In the genomic region with DNA sequence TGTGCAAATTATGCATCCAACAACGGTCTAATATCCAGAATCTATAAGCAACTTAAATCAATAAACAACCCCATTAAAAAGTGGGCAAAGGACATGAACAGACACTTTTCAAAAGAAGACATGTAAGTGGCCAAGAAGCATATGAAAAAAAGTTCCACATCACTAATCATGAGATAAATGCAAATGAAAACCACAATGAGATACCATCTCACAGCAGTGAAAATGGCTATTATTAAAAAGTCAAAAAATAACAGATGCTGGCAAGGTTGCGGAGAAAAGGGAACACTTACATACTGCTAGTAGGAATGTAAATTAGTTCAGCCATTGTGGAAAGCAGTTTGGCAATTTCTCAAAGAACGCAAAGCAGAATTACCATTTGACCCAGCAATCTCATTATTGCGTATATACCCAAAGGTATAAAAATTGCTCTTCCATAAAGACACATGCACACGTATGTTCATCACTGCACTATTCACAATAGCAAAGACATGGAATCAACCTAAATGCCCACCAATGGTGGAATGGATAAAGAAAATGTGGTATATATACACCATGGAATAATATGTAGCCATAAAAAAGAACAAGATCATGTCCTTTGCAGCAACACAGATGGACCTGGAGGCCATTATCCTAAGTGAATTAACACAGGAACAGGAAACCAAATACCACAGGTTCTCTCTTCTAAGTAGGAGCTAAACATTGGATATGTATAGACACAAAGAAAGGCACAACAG, we compare ENCODE assay signal across 7 cellular contexts. TPM values are rescaled to one million over a fixed set of nuclear protein-coding genes. Genes with fewer than 3 reads are reported as not detected.
DNase-seq lines count a peak whose midpoint lies in the region; ATAC-seq, FAIRE-seq and TF ChIP-seq lines count a peak whose summit lies in the region.
"Not testable (repeated sequence)": the region's sequence is repeated elsewhere in the genome, so short reads cannot be mapped to it uniquely, and the experiment has no call there.

No MANE protein-coding gene starts in this region.

- not testable (repeated sequence) for H3K36me3 Mint-ChIP-seq in natural killer cell

- not testable (repeated sequence) for H3K9me3 Mint-ChIP-seq in natural killer cell

- not testable (repeated sequence) for H2AFZ ChIP-seq in SU-DHL-6 (ENCODE audit: low read depth, low read length, severe bottlenecking); K562 (ENCODE audit: low read depth, low read length)

- TF ChIP-seq EP300 in K562 (IDR thresholded peaks at IDR 0.05; ENCODE audit: low read length) = not testable (repeated sequence)

- CTCF ChIA-PET in HEK293 (lab: Yijun Ruan, JAX) = interaction anchor here (0.5 to 1.5 kb wide), 3 partner anchors 26 to 91 kb away, joined by 3 to 8 read pairs (median 5); a partner anchor contains a TSS
- CTCF ChIA-PET in K562 (lab: Yijun Ruan, JAX; ENCODE audit: low intra/inter-chr PET ratio) = not testable (repeated sequence)

- H3K9me3 ChIP-seq in HEK293 (ENCODE audit: control insufficient read depth, insufficient read depth, low read depth, low read length); K562 (replicated peaks; ENCODE audit: control insufficient read depth, insufficient read depth, low read depth, low read length): not testable (repeated sequence)
- peaks cover 44% of the 10 kb centered on the region; the same call in 1 of the 2 replicates for H3K9me3 ChIP-seq in SU-DHL-6 (ENCODE audit: insufficient read depth, low read length)

- H3K79me2 ChIP-seq in SU-DHL-6 (ENCODE audit: insufficient read depth, low read length) (peaks cover 92% of the 10 kb centered on the region), K562 (ENCODE audit: control insufficient read depth, insufficient read depth, low read length) (peaks cover 97% of the 10 kb centered on the region)

- ATAC-seq in K562, natural killer cell: not testable (repeated sequence)

- intact Hi-C loops in K562 (cut with micrococcal nuclease); natural killer cell (cut with micrococcal nuclease): not testable (repeated sequence)

- H3K4me3 Mint-ChIP-seq in natural killer cell = not testable (repeated sequence)

- not testable (repeated sequence) for H3K4me1 ChIP-seq in HEK293 (ENCODE audit: control insufficient read depth, insufficient read depth, low read length); K562 (replicated peaks in 1 of 2; ENCODE audit: control insufficient read depth in 2 of 2, insufficient read depth in 2 of 2, low read length in 2 of 2)

- not testable (repeated sequence) for H3K9me1 ChIP-seq in K562 (ENCODE audit: control insufficient read depth, insufficient read depth, low read length)

- DNase-seq in Caki2 (ENCODE audit: low read depth) (peak; percentile 90), NCI-H526 (lab: John Stamatoyannopoulos, UW) (peak; percentile 16 to 38), fibroblast of pulmonary artery (ENCODE audit: low read depth) (peak; percentile 39)
- not testable (repeated sequence) for DNase-seq in K562 (ENCODE audit: extremely low read depth in 1 of 4, low spot score in 3 of 4); natural killer cell

- H3K9ac ChIP-seq in SU-DHL-6 (ENCODE audit: low read length) = peak overlapping the region; percentile 8
- not testable (repeated sequence) for H3K9ac ChIP-seq in K562 (ENCODE audit: insufficient read depth in 1 of 2, low read depth in 2 of 2, low read length in 2 of 2)

- in situ Hi-C loops in Caki2 (cut with HindIII; ENCODE audit: low pct_unique_long_range_greater_than_20kb, low sequenced_read_pairs); K562 (cut with MboI): not testable (repeated sequence)

- H3K4me1 Mint-ChIP-seq in natural killer cell = peaks cover 63 to 68% of the 10 kb centered on the region in 2 donors

- H3K9me2 ChIP-seq in SU-DHL-6 (replicated peaks; ENCODE audit: insufficient read depth, low read length) = not testable (repeated sequence)

- H3K27me3 Mint-ChIP-seq in natural killer cell (ENCODE audit: low read depth in 2 of 2) = not testable (repeated sequence)

- POLR2A ChIA-PET in HEK293 (lab: Yijun Ruan, JAX); K562 (lab: Yijun Ruan, JAX): not testable (repeated sequence)

- not testable (repeated sequence) for H3K36me3 ChIP-seq in HEK293 (ENCODE audit: control insufficient read depth in 2 of 2, insufficient read depth in 1 of 2, low read length in 2 of 2); K562 (ENCODE audit: control insufficient read depth, insufficient read depth, low read length)
- H3K36me3 ChIP-seq in SU-DHL-6 (ENCODE audit: low read length) = peaks cover 62% of the 10 kb centered on the region

- not testable (repeated sequence) for BruUV-seq in K562 (replicated peaks; lab: Mats Ljungman, UMichigan)

- not testable (repeated sequence) for TF ChIP-seq POLR2A in K562 (conservative IDR thresholded peaks at IDR 0.05)

- not testable (repeated sequence) for H3K27me3 ChIP-seq in SU-DHL-6 (ENCODE audit: low read length); K562 (ENCODE audit: control insufficient read depth in 2 of 2, insufficient read depth in 2 of 2, low read length in 2 of 2)

- TF ChIP-seq CTCF in HEK293 (tag by site-specific recombination; IDR thresholded peaks at IDR 0.05); SU-DHL-6 (IDR thresholded peaks at IDR 0.05; ENCODE audit: insufficient read depth, low read length, poor library complexity, severe bottlenecking); K562 (IDR thresholded peaks at IDR 0.05 in 2 of 3, conservative IDR thresholded peaks at IDR 0.05 in 1 of 3; ENCODE audit: insufficient read depth in 2 of 3, low read depth in 1 of 3, low read length in 3 of 3); fibroblast of pulmonary artery (IDR thresholded peaks at IDR 0.05; ENCODE audit: low read length, missing control alignments); natural killer cell (IDR thresholded peaks at IDR 0.05): not testable (repeated sequence)

- not testable (repeated sequence) for FAIRE-seq in K562 (lab: Jason Lieb, UNC)

- peak overlapping the region; percentile 49 for H3K4me2 ChIP-seq in SU-DHL-6 (ENCODE audit: low read depth, low read length, poor library complexity, severe bottlenecking)
- H3K4me2 ChIP-seq in K562 (ENCODE audit: insufficient read depth, low read length) = not testable (repeated sequence)

- not testable (repeated sequence) for H3K27ac ChIP-seq in HEK293 (ENCODE audit: extremely low read depth, low read depth, low read length); K562 (ENCODE audit: extremely low read depth, low read depth, low read length)
- peak overlapping the region; percentile 93 for H3K27ac ChIP-seq in SU-DHL-6 (ENCODE audit: low read depth, low read length)

- not testable (repeated sequence) for TF ChIP-seq RAD21 in K562 (CRISPR knock-in tag; conservative IDR thresholded peaks at IDR 0.05 in 1 of 2, IDR thresholded peaks at IDR 0.05 in 1 of 2)

- H4K20me1 ChIP-seq in SU-DHL-6 (ENCODE audit: low read depth, low read length); K562 (replicated peaks; ENCODE audit: control insufficient read depth, insufficient read depth, low read length): not testable (repeated sequence)

- not testable (repeated sequence) for H3K4me3 ChIP-seq in HEK293 (ENCODE audit: low read depth, low read length); K562; fibroblast of pulmonary artery (replicated peaks; ENCODE audit: low read depth, low read length)
- H3K4me3 ChIP-seq in SU-DHL-6 (ENCODE audit: insufficient read depth, low read length, poor library complexity, severe bottlenecking) = peak overlapping the region; percentile 33

- WGBS in K562 (ENCODE audit: insufficient coverage, low coverage, missing lambda C conversion rate) = 100% methylated on average over 5 of the region's 5 CpGs

- peak overlapping the region; percentile 70 to 74 for H3K27ac Mint-ChIP-seq in natural killer cell

- H3F3A ChIP-seq in SU-DHL-6 (ENCODE audit: insufficient read depth) = peaks cover 72% of the 10 kb centered on the region

TF ChIP-seq in HEK293, 187 proteins besides CTCF, POLR2A, EP300 and RAD21:
- TF ChIP-seq ZNF146 (tag by site-specific recombination; IDR thresholded peaks at IDR 0.05) = peak; percentile 60

TF ChIP-seq in K562, 482 proteins besides CTCF, POLR2A, EP300 and RAD21 (continues in another document):
- TF ChIP-seq KDM1A (IDR thresholded peaks at IDR 0.05) = 0 out of 4 replicates have a peak, but pooled peaks of 1 of the 2 experiments have one; percentile 12

RNA-seq across cellular contexts. Expression of a gene that starts 55.9 kb away (rescaled TPM):
- total RNA-seq in Caki2 (2014; rRNA removed; shearing (Covaris generic); ENCODE audit: low replicate concordance) = 104 and 128 TPM in 2 replicates
- total RNA-seq in K562 (2011; cell fraction: chromatin; rRNA removed; ENCODE audit: low replicate concordance) = 181 and 261 TPM in 2 replicates
- 81.2 and 117 TPM in 2 replicates for total RNA-seq in K562 (2011; cell fraction: nucleolus; rRNA removed)
- 236 and 385 TPM in 2 replicates for total RNA-seq in K562 (2011; cell fraction: nucleoplasm; rRNA removed)
- total RNA-seq in K562 (2014; rRNA removed) (105 and 109 TPM in 2 replicates), K562 (2014; rRNA removed; fragmentation: Illumina TruSeq; extraction: Trizol) (197 TPM in 2 replicates), K562 (2015; rRNA removed; fragmentation: Illumina TruSeq; extraction: Trizol) (130 and 143 TPM in 2 replicates), K562 (2021) (137 and 149 TPM in 2 replicates), natural killer cell (10 to 100 TPM; 55.0 to 85.3 (median 69.5) TPM)
- polyA plus RNA-seq in K562 (2011; rRNA removed) (98.9 and 105 TPM in 2 replicates), K562 (2014; fragmentation: Illumina TruSeq; extraction: Trizol) (190 and 215 TPM in 2 replicates), K562 (2014; fragmentation: Nextera tagmentation; extraction: Ambion mirVana) (100 to 1,000 TPM; 432 to 463 TPM), K562 (2014; rRNA removed) (181 and 203 TPM in 2 replicates)
- 79.1 and 145 TPM in 2 replicates for polyA plus RNA-seq in K562 (2011; cell fraction: cytosol; rRNA removed)
- polyA plus RNA-seq in K562 (2011; cell fraction: nucleus; rRNA removed) = 90.7 and 107 TPM in 2 replicates
- 163 and 167 TPM in 2 replicates for polyA plus RNA-seq in K562 (2012)
- polyA minus RNA-seq in K562 (2011; rRNA and poly(A)+ RNA removed) = 110 and 121 TPM in 2 replicates
- 39.2 and 42.5 TPM in 2 replicates for polyA minus RNA-seq in K562 (2011; cell fraction: cytosol; rRNA and poly(A)+ RNA removed)
- polyA minus RNA-seq in K562 (2011; cell fraction: nucleus; rRNA and poly(A)+ RNA removed) = 60.6 and 89.1 TPM in 2 replicates
